In genomic region chr14:105475269-105475915, GRCh38 we compare ENCODE assay signal across 8 cellular contexts. TPM values are rescaled to one million over a fixed set of nuclear protein-coding genes. Genes with fewer than 3 reads are reported as not detected.
A peak's percentile ranks its signal among the peaks of the same experiment; 100 is the strongest.
DNase-seq lines count a peak whose midpoint lies in the region; ATAC-seq lines count a peak whose summit lies in the region.

No MANE protein-coding gene starts in this region.

- H3K27me3 ChIP-seq in BLaER1 treated with 17β-estradiol and CSF1 and Interleukin-3, amounts not matched to agents 10 nM and 100 nM, result peaks cover 55 to 64% (median 57%) of the 10 kb centered on the region in 11 experiments
- H3K27me3 ChIP-seq in ectodermal cell (ENCODE audit: control insufficient read depth, insufficient read depth, low read length, poor library complexity, severe bottlenecking) (peaks cover 57% of the 10 kb centered on the region), muscle layer of duodenum (ENCODE audit: low read depth, low read length) (peaks cover 26% of the 10 kb centered on the region)

- ATAC-seq in HG02970 (IDR thresholded peaks at IDR 0.05; ENCODE audit: low FRiP score, unreplicated experiment), result no peak
- no peak for ATAC-seq in HG03025 (IDR thresholded peaks at IDR 0.05; ENCODE audit: low FRiP score, unreplicated experiment)
- ATAC-seq in HG03342 (IDR thresholded peaks at IDR 0.05; ENCODE audit: unreplicated experiment), result no peak

- H3K9me3 ChIP-seq in BLaER1 treated with 17β-estradiol and CSF1 and Interleukin-3, amounts not matched to agents 10 nM and 100 nM (replicated peaks in 1 of 11), result peaks cover 0 to 6% (median 0%) of the 10 kb centered on the region in 11 experiments; a peak in 2 of 22 replicates
- H3K9me3 ChIP-seq in ectodermal cell (ENCODE audit: control insufficient read depth, low read length) (no peaks in the 10 kb centered on the region), muscle layer of duodenum (ENCODE audit: control insufficient read depth in 1 of 2, low read length in 2 of 2) (no peaks in the 10 kb centered on the region)

- peaks cover 54 to 83% (median 76%) of the 10 kb centered on the region in 10 experiments for H3K4me1 ChIP-seq in BLaER1 treated with 17β-estradiol and CSF1 and Interleukin-3, amounts not matched to agents 10 nM and 100 nM
- H3K4me1 ChIP-seq in ectodermal cell (ENCODE audit: control insufficient read depth, insufficient read depth, low read length) (peaks cover 41% of the 10 kb centered on the region), muscle layer of duodenum (ENCODE audit: control insufficient read depth in 1 of 2, insufficient read depth in 2 of 2, low read length in 2 of 2) (peaks cover 0 to 66% of the 10 kb centered on the region in 2 donors)

- H3K4me2 ChIP-seq in BLaER1 treated with 17β-estradiol and CSF1 and Interleukin-3, amounts not matched to agents 10 nM and 100 nM, result peak overlapping the region; percentile 88 to 100 (median 99)

- H3K4me3 ChIP-seq in BLaER1 treated with 17β-estradiol and CSF1 and Interleukin-3, amounts not matched to agents 10 nM and 100 nM, result peak overlapping the region; percentile 60 to 81 (median 72)
- H3K4me3 ChIP-seq in ectodermal cell (ENCODE audit: insufficient read depth, low read depth, low read length) (peak overlapping the region; percentile 56), muscle layer of duodenum (ENCODE audit: low read depth in 1 of 2, low read length in 2 of 2) (peak overlapping the region; percentile 48 to 88)

- peaks cover 9 to 83% (median 59%) of the 10 kb centered on the region in 11 experiments; a peak in 21 of 22 replicates for H4K20me1 ChIP-seq in BLaER1 treated with 17β-estradiol and CSF1 and Interleukin-3, amounts not matched to agents 10 nM and 100 nM

- H3K27ac ChIP-seq in BLaER1 treated with 17β-estradiol and CSF1 and Interleukin-3, amounts not matched to agents 10 nM and 100 nM, result peak overlapping the region in 9 of 11 experiments; percentile 6 to 83 (median 48); a peak in 11 of 22 replicates
- no peak overlapping the region for H3K27ac ChIP-seq in ectodermal cell (ENCODE audit: insufficient read depth, low read depth, low read length, poor library complexity, severe bottlenecking)
- H3K27ac ChIP-seq in muscle layer of duodenum (ENCODE audit: low read length), result peak overlapping the region; percentile 23

- DNase-seq in NCI-H1092 (lab: John Stamatoyannopoulos, UW) (peak; percentile 54), DMS114 treated with DMSO at 0.1 percent for 48 hours (lab: John Stamatoyannopoulos, UW; ENCODE audit: unreplicated experiment) (no peak)

- 0 out of 22 replicates have a peak, but pooled peaks cover 0 to 6% (median 0%) of the 10 kb centered on the region in 11 experiments for H3K36me3 ChIP-seq in BLaER1 treated with 17β-estradiol and CSF1 and Interleukin-3, amounts not matched to agents 10 nM and 100 nM
- H3K36me3 ChIP-seq in ectodermal cell (ENCODE audit: control insufficient read depth, insufficient read depth, low read length), result no peaks in the 10 kb centered on the region
- H3K36me3 ChIP-seq in muscle layer of duodenum (ENCODE audit: control insufficient read depth in 1 of 2, insufficient read depth in 2 of 2, low read length in 2 of 2), result peaks cover 0 to 4% of the 10 kb centered on the region in 2 donors

- 8 to 9% methylated on average over 39 of the region's 39 CpGs for WGBS in ectodermal cell, 2 experiments

- H3K9ac ChIP-seq in BLaER1 treated with 17β-estradiol and CSF1 and Interleukin-3, amounts not matched to agents 10 nM and 100 nM, result peak overlapping the region in 10 of 11 experiments; percentile 56 to 84 (median 72); a peak in 20 of 22 replicates

RNA-seq across cellular contexts. Expression of gene CRIP2, which starts 0.8 kb away (rescaled TPM):
- 11.8 TPM for polyA plus RNA-seq in ectodermal cell (2013, experiment 1 of 4)
- polyA plus RNA-seq in ectodermal cell (2013, experiment 2 of 4), result 14.1 TPM
- 14.0 TPM for polyA plus RNA-seq in ectodermal cell (2013, experiment 3 of 4)
- 16.4 TPM for polyA plus RNA-seq in ectodermal cell (2013, experiment 4 of 4)

RNA-seq across cellular contexts. Expression of gene CRIP1, which starts 11.3 kb away (rescaled TPM):
- 46.7 TPM for polyA plus RNA-seq in ectodermal cell (2013, experiment 1 of 4)
- polyA plus RNA-seq in ectodermal cell (2013, experiment 2 of 4), result 41.5 TPM
- 52.7 TPM for polyA plus RNA-seq in ectodermal cell (2013, experiment 3 of 4)
- 54.8 TPM for polyA plus RNA-seq in ectodermal cell (2013, experiment 4 of 4)

RNA-seq across cellular contexts. Expression of gene TEDC1, which starts 15.7 kb away (rescaled TPM):
- polyA plus RNA-seq in ectodermal cell (2013, experiment 1 of 4), result 22.9 TPM
- 21.7 TPM for polyA plus RNA-seq in ectodermal cell (2013, experiment 2 of 4)
- polyA plus RNA-seq in ectodermal cell (2013, experiment 3 of 4), result 16.6 TPM
- 19.7 TPM for polyA plus RNA-seq in ectodermal cell (2013, experiment 4 of 4)

RNA-seq across cellular contexts. Expression of gene TMEM121, which starts 51.0 kb away (rescaled TPM):
- polyA plus RNA-seq in ectodermal cell (2013, experiment 1 of 4), result 2.3 TPM
- polyA plus RNA-seq in ectodermal cell (2013, experiment 2 of 4), result 2.5 TPM
- 4.1 TPM for polyA plus RNA-seq in ectodermal cell (2013, experiment 3 of 4)
- polyA plus RNA-seq in ectodermal cell (2013, experiment 4 of 4), result 3.8 TPM

RNA-seq across cellular contexts. Expression of gene MTA1, which starts 55.8 kb away (rescaled TPM):
- 210 TPM for polyA plus RNA-seq in ectodermal cell (2013, experiment 1 of 4)
- polyA plus RNA-seq in ectodermal cell (2013, experiment 2 of 4), result 189 TPM
- polyA plus RNA-seq in ectodermal cell (2013, experiment 3 of 4), result 170 TPM
- polyA plus RNA-seq in ectodermal cell (2013, experiment 4 of 4), result 178 TPM
